Comparison of ENCODE assay signal across 1 cellular context in the genomic region with DNA sequence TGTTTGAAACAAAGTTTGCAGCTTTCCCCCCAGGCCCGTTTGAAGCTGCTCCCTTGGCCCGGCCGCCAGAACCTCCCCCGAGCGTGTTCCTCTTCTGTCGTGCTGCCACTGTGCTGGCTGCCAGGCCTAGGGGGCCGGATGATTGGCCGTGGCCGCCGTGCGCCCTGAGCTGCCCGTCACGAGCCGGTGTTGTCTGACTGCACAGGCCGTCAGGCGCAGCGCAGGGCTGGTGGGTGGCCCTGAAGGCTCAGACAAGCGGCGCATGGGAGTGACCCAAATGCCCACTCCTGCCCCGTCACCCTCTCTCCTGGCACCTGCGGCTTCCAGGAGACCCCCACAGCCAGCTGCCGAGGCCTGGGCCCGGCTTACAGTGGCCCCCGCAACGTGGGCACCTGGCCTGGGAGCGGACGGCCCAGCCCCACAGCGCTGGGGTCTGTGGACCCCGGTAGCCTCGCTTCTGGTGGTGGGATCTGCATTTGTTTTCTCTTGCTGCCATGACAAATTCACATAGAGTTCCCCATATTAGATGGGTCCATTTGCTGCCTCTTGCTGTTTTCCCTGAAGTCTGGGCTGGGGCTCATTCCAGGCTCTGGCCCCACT.
TF ChIP-seq lines count a peak whose summit lies in the region.

No MANE protein-coding gene starts in this region.

TF ChIP-seq in H1, 55 proteins besides CTCF, POLR2A, EP300 and RAD21:
- TF ChIP-seq SP2 (IDR thresholded peaks at IDR 0.05; ENCODE audit: low read length) (no peak), TAF7 (optimal IDR thresholded peaks at IDR 0.05; ENCODE audit: borderline replicate concordance, low read depth, low read length) (no peak)
TF ChIP-seq in H1: peak in this region for 0.
